ENCODE assay signal across 19 cellular contexts in the genomic region with DNA sequence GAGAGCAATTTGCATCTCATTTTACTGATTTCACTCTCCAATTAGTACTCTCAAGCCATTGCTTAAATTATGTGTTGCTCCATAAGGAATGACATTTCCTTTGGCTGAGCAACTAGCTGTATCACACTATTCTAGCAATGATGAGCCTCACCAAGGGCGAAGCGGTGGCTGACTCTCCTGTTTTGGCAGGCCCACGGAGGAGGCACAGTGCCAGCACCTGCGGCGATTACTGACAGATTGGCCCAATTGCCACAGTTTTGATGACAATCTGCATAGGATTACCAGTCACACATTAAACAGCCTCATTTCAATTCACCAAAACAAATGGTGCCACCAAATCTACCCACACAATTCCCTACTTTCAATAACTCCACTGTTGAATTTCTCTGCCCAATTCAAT.
"Had no signal": no experiment of that assay in that cellular context is flagged by ENCODE, and none has a peak within 500 bp of the region (broad histone marks: within the 10 kb centered on the region; RNA-seq: fewer than 3 reads in every experiment).

No MANE protein-coding gene starts in this region.

- H3K4me1 Mint-ChIP-seq: central memory CD8-positive, alpha-beta T cell; natural killer cell had no signal

- H3K27ac Mint-ChIP-seq: activated B cell treated with CpG ODN at 0.5 μM for 24 hours; activated naive CD8-positive, alpha-beta T cell; natural killer cell; stimulated activated naive B cell treated with anti-CD40 and anti-IgM and Interleukin-4, amounts not matched to agents 10 μg/mL and 1 μg/mL and 100 μg/mL, for 72 hours had no signal

- DNase-seq: activated B cell treated with CpG ODN at 0.5 μM for 24 hours; activated CD4-positive, alpha-beta T cell treated with anti-CD3 and anti-CD28 coated beads for 48 hours; activated CD8-positive, alpha-beta memory T cell treated with anti-CD3 and anti-CD28 coated beads for 24 hours; activated gamma-delta T cell treated with Interleukin-2 at 50 U/mL for 16 hours; amniotic stem cell; body of pancreas; effector CD8-positive, alpha-beta T cell; foreskin fibroblast; glutamatergic neuron; kidney; left ventricle myocardium superior; mesenchymal stem cell; natural killer cell; retina; stimulated activated CD4-positive, alpha-beta T cell treated with anti-CD3 and anti-CD28 coated beads, Interleukin-4, amount 100 ng/mL, for 1 hour; stimulated activated naive B cell treated with anti-CD40 and anti-IgM and Interleukin-4, amounts not matched to agents 10 μg/mL and 1 μg/mL and 100 μg/mL, for 72 hours; thyroid gland had no signal

- H3K4me3 ChIP-seq: body of pancreas, thyroid gland had no signal

- H3K9me3 Mint-ChIP-seq: activated B cell treated with CpG ODN at 0.5 μM for 24 hours; central memory CD8-positive, alpha-beta T cell; natural killer cell; stimulated activated naive B cell treated with anti-CD40 and anti-IgM and Interleukin-4, amounts not matched to agents 10 μg/mL and 1 μg/mL and 100 μg/mL, for 72 hours had no signal

- H3K4me3 Mint-ChIP-seq: activated B cell treated with CpG ODN at 0.5 μM for 24 hours; activated naive CD8-positive, alpha-beta T cell; central memory CD8-positive, alpha-beta T cell; natural killer cell; stimulated activated naive B cell treated with anti-CD40 and anti-IgM and Interleukin-4, amounts not matched to agents 10 μg/mL and 1 μg/mL and 100 μg/mL, for 72 hours had no signal

- H3K36me3 Mint-ChIP-seq: activated naive CD8-positive, alpha-beta T cell; natural killer cell had no signal

- H3K27me3 Mint-ChIP-seq: activated B cell treated with CpG ODN at 0.5 μM for 24 hours; activated naive CD8-positive, alpha-beta T cell; central memory CD8-positive, alpha-beta T cell; stimulated activated naive B cell treated with anti-CD40 and anti-IgM and Interleukin-4, amounts not matched to agents 10 μg/mL and 1 μg/mL and 100 μg/mL, for 72 hours had no signal
